ENCODE assay signal across 29 cellular contexts in the genomic region with DNA sequence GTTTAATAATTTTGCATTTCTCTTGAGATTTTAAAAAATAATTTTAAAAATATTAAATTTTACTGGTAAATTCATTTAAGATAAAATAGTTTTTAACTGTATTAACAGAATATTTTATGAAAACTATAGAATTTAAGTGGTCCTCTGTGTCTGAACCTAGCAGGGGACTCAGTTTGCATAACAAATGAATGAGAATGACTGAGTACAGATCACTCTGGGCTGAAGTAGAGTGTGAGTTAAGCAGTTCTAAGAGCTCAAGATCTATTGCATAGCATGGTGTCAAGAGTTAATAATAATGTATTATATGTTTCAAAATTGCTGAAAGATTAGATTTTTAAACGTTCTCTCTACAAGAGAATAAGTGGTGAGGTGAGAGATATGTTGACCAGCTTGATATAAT.
"Had no signal": no experiment of that assay in that cellular context is flagged by ENCODE, and none has a peak within 500 bp of the region (broad histone marks: within the 10 kb centered on the region; RNA-seq: fewer than 3 reads in every experiment).

No MANE protein-coding gene starts in this region.

- H3K9me3 ChIP-seq: neutrophil, psoas muscle, right lobe of liver, sigmoid colon, thoracic aorta, thyroid gland, tibial nerve, upper lobe of left lung, vagina had no signal

- H3K4me3 Mint-ChIP-seq: natural killer cell treated with Interleukin-12 subunit alpha and Interleukin-12 subunit beta and Interleukin-15 and Interleukin-18, amount 100 ng/mL, for 72 hours; nephron progenitor cell; neural crest cell; stimulated activated effector memory CD8-positive, alpha-beta T cell treated with anti-CD3 and anti-CD28 coated beads, Interleukin-12 subunit alpha, Interleukin-12 subunit beta, amount 100 ng/mL, for 72 hours; stimulated activated naive B cell treated with anti-CD40 and anti-IgM and Interleukin-4, amounts not matched to agents 10 μg/mL and 1 μg/mL and 100 μg/mL, for 72 hours; stimulated activated naive CD8-positive, alpha-beta T cell treated with anti-CD3 and anti-CD28 coated beads, Interleukin-15, Interleukin-2, amounts not matched to agents 100 ng/mL and 50 ng/mL, for 24 hours had no signal

- H3K27me3 ChIP-seq: neutrophil, right lobe of liver, sigmoid colon, stomach, thyroid gland, tibial nerve, upper lobe of left lung, vagina had no signal

- H3K27me3 Mint-ChIP-seq: progenitor cell of endocrine pancreas; stimulated activated naive B cell treated with anti-CD40 and anti-IgM and Interleukin-4, amounts not matched to agents 10 μg/mL and 1 μg/mL and 100 μg/mL, for 72 hours; stimulated activated naive CD8-positive, alpha-beta T cell treated with anti-CD3 and anti-CD28 coated beads, Interleukin-15, Interleukin-2, amounts not matched to agents 100 ng/mL and 50 ng/mL, for 24 hours had no signal

- H3K4me3 ChIP-seq: psoas muscle, right lobe of liver, sigmoid colon, stomach, thoracic aorta, thyroid gland, tibial nerve, upper lobe of left lung, vagina had no signal

- ATAC-seq: natural killer cell treated with Interleukin-12 subunit alpha and Interleukin-12 subunit beta and Interleukin-15 and Interleukin-18, amount 100 ng/mL, for 72 hours; psoas muscle; right cardiac atrium; right lobe of liver; stimulated activated effector memory CD8-positive, alpha-beta T cell treated with anti-CD3 and anti-CD28 coated beads, Interleukin-12 subunit alpha, Interleukin-12 subunit beta, amount 100 ng/mL, for 72 hours; stimulated activated naive B cell treated with anti-CD40 and anti-IgM and Interleukin-4, amounts not matched to agents 10 μg/mL and 1 μg/mL and 100 μg/mL, for 72 hours had no signal

- H3K36me3 ChIP-seq: neutrophil, right lobe of liver, sigmoid colon, stomach, thoracic aorta, thyroid gland, tibial nerve, upper lobe of left lung, vagina had no signal

- H3K9me3 Mint-ChIP-seq: natural killer cell treated with Interleukin-12 subunit alpha and Interleukin-12 subunit beta and Interleukin-15 and Interleukin-18, amount 100 ng/mL, for 72 hours; nephron progenitor cell; neural crest cell; stimulated activated effector memory CD8-positive, alpha-beta T cell treated with anti-CD3 and anti-CD28 coated beads, Interleukin-12 subunit alpha, Interleukin-12 subunit beta, amount 100 ng/mL, for 72 hours; stimulated activated naive B cell treated with anti-CD40 and anti-IgM and Interleukin-4, amounts not matched to agents 10 μg/mL and 1 μg/mL and 100 μg/mL, for 72 hours had no signal

- H3K27ac Mint-ChIP-seq: natural killer cell treated with Interleukin-12 subunit alpha and Interleukin-12 subunit beta and Interleukin-15 and Interleukin-18, amount 100 ng/mL, for 72 hours; nephron progenitor cell; progenitor cell of endocrine pancreas; stimulated activated effector memory CD8-positive, alpha-beta T cell treated with anti-CD3 and anti-CD28 coated beads, Interleukin-12 subunit alpha, Interleukin-12 subunit beta, amount 100 ng/mL, for 72 hours; stimulated activated naive B cell treated with anti-CD40 and anti-IgM and Interleukin-4, amounts not matched to agents 10 μg/mL and 1 μg/mL and 100 μg/mL, for 72 hours; stimulated activated naive CD8-positive, alpha-beta T cell treated with anti-CD3 and anti-CD28 coated beads, Interleukin-15, Interleukin-2, amounts not matched to agents 100 ng/mL and 50 ng/mL, for 24 hours had no signal

- H3K4me1 Mint-ChIP-seq: nephron progenitor cell; neural crest cell; stimulated activated effector memory CD8-positive, alpha-beta T cell treated with anti-CD3 and anti-CD28 coated beads, Interleukin-12 subunit alpha, Interleukin-12 subunit beta, amount 100 ng/mL, for 72 hours; stimulated activated naive B cell treated with anti-CD40 and anti-IgM and Interleukin-4, amounts not matched to agents 10 μg/mL and 1 μg/mL and 100 μg/mL, for 72 hours had no signal

- H2AFZ ChIP-seq: parathyroid adenoma had no signal

- H3K79me2 ChIP-seq: parathyroid adenoma had no signal

- FAIRE-seq: small intestine, urothelium cell line had no signal

- H3K36me3 Mint-ChIP-seq: natural killer cell treated with Interleukin-12 subunit alpha and Interleukin-12 subunit beta and Interleukin-15 and Interleukin-18, amount 100 ng/mL, for 72 hours; stimulated activated effector memory CD8-positive, alpha-beta T cell treated with anti-CD3 and anti-CD28 coated beads, Interleukin-12 subunit alpha, Interleukin-12 subunit beta, amount 100 ng/mL, for 72 hours; stimulated activated naive B cell treated with anti-CD40 and anti-IgM and Interleukin-4, amounts not matched to agents 10 μg/mL and 1 μg/mL and 100 μg/mL, for 72 hours had no signal

- DNase-seq: nephron progenitor cell; nucleus accumbens; posterior cingulate gyrus; psoas muscle; right cardiac atrium; right lobe of liver; sigmoid colon; small intestine; stimulated activated CD4-positive, alpha-beta T cell treated with anti-CD3 and anti-CD28 coated beads, Interleukin-15, amount 100 ng/mL, for 24 hours; stimulated activated CD4-positive, alpha-beta T cell treated with anti-CD3 and anti-CD28 coated beads, Interleukin-2, amount 100 ng/mL, for 24 hours; stimulated activated CD4-positive, alpha-beta T cell treated with anti-CD3 and anti-CD28 coated beads, Interleukin-2, amount 100 ng/mL, for 48 hours; stimulated activated CD4-positive, alpha-beta T cell treated with anti-CD3 and anti-CD28 coated beads, Interleukin-4, amount 100 ng/mL, for 24 hours; stimulated activated naive B cell treated with anti-CD40 and anti-IgM and Interleukin-4, amounts not matched to agents 10 μg/mL and 1 μg/mL and 100 μg/mL, for 72 hours; stimulated activated naive CD4-positive, alpha-beta T cell treated with Interleukin-2 at 50 U/mL for 16 hours; stomach; thyroid gland; trophoblast cell; upper lobe of left lung had no signal

- H3K4me1 ChIP-seq: parathyroid adenoma, psoas muscle, right lobe of liver, sigmoid colon, stomach, thyroid gland, tibial nerve, upper lobe of left lung, vagina had no signal

- H3K27ac ChIP-seq: neutrophil, parathyroid adenoma, psoas muscle, right lobe of liver, sigmoid colon, stomach, thyroid gland, tibial nerve, upper lobe of left lung, vagina had no signal

- H3K9ac ChIP-seq: parathyroid adenoma had no signal
